ENCODE assay signal across 20 cellular contexts in the genomic region with DNA sequence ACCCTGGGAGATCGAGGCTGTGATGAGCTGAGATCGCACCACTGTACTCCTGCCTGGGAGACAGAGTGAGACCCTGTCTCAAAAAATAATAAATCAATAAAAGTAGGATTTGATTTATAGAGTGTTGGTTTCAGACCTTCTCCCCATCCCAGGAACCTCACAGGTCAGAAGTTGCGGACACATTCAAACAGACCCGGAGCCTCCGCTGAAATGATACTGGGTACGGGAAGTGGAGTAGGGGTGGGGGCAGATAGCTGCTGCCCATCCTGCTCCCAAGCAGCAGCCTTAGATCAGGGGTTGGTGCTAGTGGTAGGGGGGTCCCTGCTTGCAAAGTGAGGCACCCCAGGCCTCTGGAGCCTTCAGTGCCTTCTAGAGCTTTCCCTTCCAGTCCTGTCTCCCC. TPM values are rescaled to one million over a fixed set of nuclear protein-coding genes. Genes with fewer than 3 reads are reported as not detected.
DNase-seq lines count a peak whose midpoint lies in the region; ATAC-seq and TF ChIP-seq lines count a peak whose summit lies in the region.
"Had no signal": no experiment of that assay in that cellular context is flagged by ENCODE, and none has a peak within 500 bp of the region (broad histone marks: within the 10 kb centered on the region; RNA-seq: fewer than 3 reads in every experiment).

No MANE protein-coding gene starts in this region.

- DNase-seq in right atrium auricular region (ENCODE audit: low spot score) (peak; percentile 38), right cardiac atrium (no peak), endodermal cell (no peak), sigmoid colon (peak; percentile 46), type B pancreatic cell (ENCODE audit: extremely low spot score, unreplicated experiment) (peak; percentile 58), RPMI8226 (no peak), MM.1S (no peak), dermis blood vessel endothelial cell (no peak)
- DNase-seq: Caco-2; CD4-positive, CD25-positive, alpha-beta regulatory T cell; EL; H9; KG1; NCI-H1436; NCI-H2029 treated with DMSO at 0.1 percent for 48 hours; NCI-H2171 treated with DMSO at 0.1 percent for 48 hours; NCI-H510A treated with DMSO at 0.1 percent for 48 hours; NCI-H82; PC-9 had no signal

- no peaks in the 10 kb centered on the region for H3F3A ChIP-seq in MM.1S (ENCODE audit: insufficient read depth, low read length)

- peaks cover 7% of the 10 kb centered on the region for H3K36me3 Mint-ChIP-seq in endodermal cell (ENCODE audit: low read depth)
- H3K36me3 Mint-ChIP-seq in type B pancreatic cell = peaks cover 13% of the 10 kb centered on the region

- intact Hi-C loops in right cardiac atrium (cut with DNase I) (no loop called here), sigmoid colon (cut with DNase I) (no loop called here)

- H3K4me1 Mint-ChIP-seq in endodermal cell (peaks cover 3% of the 10 kb centered on the region), type B pancreatic cell (ENCODE audit: unreplicated experiment) (peaks cover 42% of the 10 kb centered on the region)

- H3K27me3 ChIP-seq in right atrium auricular region (no peaks in the 10 kb centered on the region), right cardiac atrium (ENCODE audit: control insufficient read depth, insufficient read depth) (no peaks in the 10 kb centered on the region), endodermal cell (ENCODE audit: control insufficient read depth, insufficient read depth, low read length, poor library complexity, severe bottlenecking) (no peaks in the 10 kb centered on the region), sigmoid colon (no peaks in the 10 kb centered on the region), MM.1S (replicated peaks; ENCODE audit: insufficient read depth, low read length) (no peaks in the 10 kb centered on the region)

- H3K9ac ChIP-seq in endodermal cell (ENCODE audit: extremely low read depth, low read length, poor library complexity, severe bottlenecking) (no peak overlapping the region), MM.1S (ENCODE audit: low read length) (no peak overlapping the region)

- 96% methylated on average over 6 of the region's 6 CpGs for WGBS in right cardiac atrium
- WGBS in endodermal cell (ENCODE audit: insufficient coverage in 1 of 2, insufficient read length in 1 of 2), 2 experiments = 97% methylated on average over 5 of the region's 6 CpGs; no CpG with 5 or more reads in 1 of the 2 experiments
- 88 to 97% methylated on average over 6 of the region's 6 CpGs for WGBS in sigmoid colon, 2 donors

- no peaks in the 10 kb centered on the region for H3K9me2 ChIP-seq in MM.1S (replicated peaks; ENCODE audit: insufficient read depth, low read length)

- H3K9me3 ChIP-seq in right atrium auricular region (no peaks in the 10 kb centered on the region), right cardiac atrium (ENCODE audit: control insufficient read depth, low read length) (no peaks in the 10 kb centered on the region), endodermal cell (ENCODE audit: control insufficient read depth, low read length) (no peaks in the 10 kb centered on the region), sigmoid colon (no peaks in the 10 kb centered on the region), MM.1S (replicated peaks; ENCODE audit: insufficient read depth, low read length) (no peaks in the 10 kb centered on the region)
- H3K9me3 ChIP-seq: Caco-2 had no signal

- no peak for TF ChIP-seq POLR2A in sigmoid colon (IDR thresholded peaks at IDR 0.05)

- H3K79me2 ChIP-seq in MM.1S (ENCODE audit: low read length) = no peaks in the 10 kb centered on the region

- TF ChIP-seq CTCF in right atrium auricular region (IDR thresholded peaks at IDR 0.05) (no peak), endodermal cell (conservative IDR thresholded peaks at IDR 0.05) (no peak), sigmoid colon (IDR thresholded peaks at IDR 0.05) (no peak), type B pancreatic cell (conservative IDR thresholded peaks at IDR 0.05) (no peak), MM.1S (IDR thresholded peaks at IDR 0.05; ENCODE audit: low read length) (no peak)

- no peaks in the 10 kb centered on the region for H3K36me3 ChIP-seq in right atrium auricular region
- H3K36me3 ChIP-seq in endodermal cell (ENCODE audit: control insufficient read depth, insufficient read depth, low read length) = no peaks in the 10 kb centered on the region
- no peaks in the 10 kb centered on the region for H3K36me3 ChIP-seq in sigmoid colon
- no peaks in the 10 kb centered on the region for H3K36me3 ChIP-seq in MM.1S (replicated peaks; ENCODE audit: insufficient read depth, low read length)

- H3K27ac ChIP-seq in right atrium auricular region (peak overlapping the region in 1 of 2 donors; percentile 59), right cardiac atrium (ENCODE audit: low read length) (no peak overlapping the region), endodermal cell (ENCODE audit: low read depth, low read length) (no peak overlapping the region), sigmoid colon (no peak overlapping the region), MM.1S (ENCODE audit: low read length) (no peak overlapping the region)
- H3K27ac ChIP-seq: PC-9 had no signal

- H3K4me3 ChIP-seq in right atrium auricular region = no peak overlapping the region
- no peak overlapping the region for H3K4me3 ChIP-seq in right cardiac atrium (ENCODE audit: low read length)
- H3K4me3 ChIP-seq in endodermal cell (ENCODE audit: low read length) = no peak overlapping the region
- no peak overlapping the region for H3K4me3 ChIP-seq in sigmoid colon
- no peak overlapping the region for H3K4me3 ChIP-seq in MM.1S (ENCODE audit: low read length)
- H3K4me3 ChIP-seq: PC-9 had no signal

- no peak overlapping the region for H2AFZ ChIP-seq in MM.1S (ENCODE audit: low read length)
- H2AFZ ChIP-seq: PC-9 had no signal

- H3K4me3 Mint-ChIP-seq in endodermal cell (no peak overlapping the region), type B pancreatic cell (no peak overlapping the region)
- H3K4me3 Mint-ChIP-seq: CD4-positive, CD25-positive, alpha-beta regulatory T cell; H9 had no signal

- TF ChIP-seq EP300 in sigmoid colon (IDR thresholded peaks at IDR 0.05) = no peak

- ATAC-seq in right cardiac atrium = no peak
- ATAC-seq: HepG2 had no signal

- H3K27me3 Mint-ChIP-seq in endodermal cell (ENCODE audit: insufficient read depth) = no peaks in the 10 kb centered on the region
- H3K27me3 Mint-ChIP-seq in type B pancreatic cell = no peaks in the 10 kb centered on the region

- no peaks in the 10 kb centered on the region for H4K20me1 ChIP-seq in MM.1S (ENCODE audit: insufficient read depth, low read length)

- no peak overlapping the region for H3K4me2 ChIP-seq in MM.1S (ENCODE audit: low read depth, low read length)
- H3K4me2 ChIP-seq: PC-9 had no signal

- H3K4me1 ChIP-seq in right atrium auricular region (peaks cover 0 to 49% of the 10 kb centered on the region in 2 donors), right cardiac atrium (ENCODE audit: control insufficient read depth, insufficient read depth, low read length) (peaks cover 23% of the 10 kb centered on the region), endodermal cell (ENCODE audit: control insufficient read depth, insufficient read depth, low read length) (no peaks in the 10 kb centered on the region), sigmoid colon (peaks cover 0 to 51% (median 43%) of the 10 kb centered on the region in 4 donors), MM.1S (ENCODE audit: low read length) (no peaks in the 10 kb centered on the region)

- H3K9me3 Mint-ChIP-seq in endodermal cell (peaks cover 2% of the 10 kb centered on the region), type B pancreatic cell (peaks cover 5% of the 10 kb centered on the region)
- H3K9me3 Mint-ChIP-seq: CD4-positive, CD25-positive, alpha-beta regulatory T cell had no signal

- peak overlapping the region; percentile 44 for H3K27ac Mint-ChIP-seq in endodermal cell
- H3K27ac Mint-ChIP-seq in type B pancreatic cell = no peak overlapping the region
- H3K27ac Mint-ChIP-seq: CD4-positive, CD25-positive, alpha-beta regulatory T cell had no signal

RNA-seq across cellular contexts. Expression of gene PRDM11, which starts 7.8 kb away (rescaled TPM):
- 10 to 100 TPM; 13.5 to 27.6 TPM for total RNA-seq in right atrium auricular region
- 10 to 100 TPM; 27.5 to 33.9 (median 29.9) TPM for total RNA-seq in right cardiac atrium
- polyA plus RNA-seq in right cardiac atrium = 9.5 TPM
- total RNA-seq in endodermal cell = 10 to 100 TPM; 10.4 to 15.2 TPM
- 3.8 TPM for polyA plus RNA-seq in endodermal cell (2013, experiment 1 of 2)
- polyA plus RNA-seq in endodermal cell (2013, experiment 2 of 2) = 3.9 TPM
- total RNA-seq in sigmoid colon = 10 to 100 TPM; 12.7 to 23.2 (median 20.7) TPM
- polyA plus RNA-seq in sigmoid colon = 1 to 10 TPM in 2 of 3 donors, under 1 TPM in 1; 0.92 to 4.3 (median 1.8) TPM
- total RNA-seq in type B pancreatic cell (ENCODE audit: low replicate concordance) = 13.6 and 24.0 TPM in 2 replicates
- 11.7 and 14.6 TPM in 2 replicates for total RNA-seq in dermis blood vessel endothelial cell

Comparison
In these comparisons a context has a peak if more than half of its experiments do, and no peak if none do; other contexts are left out.
1. DNase-seq: peak in right atrium auricular region (single experiment), sigmoid colon (single experiment) and type B pancreatic cell (single experiment); none in right cardiac atrium (0 of 3), endodermal cell (single experiment), RPMI8226 (single experiment), MM.1S (single experiment) and dermis blood vessel endothelial cell (single experiment).